In the genomic region with DNA sequence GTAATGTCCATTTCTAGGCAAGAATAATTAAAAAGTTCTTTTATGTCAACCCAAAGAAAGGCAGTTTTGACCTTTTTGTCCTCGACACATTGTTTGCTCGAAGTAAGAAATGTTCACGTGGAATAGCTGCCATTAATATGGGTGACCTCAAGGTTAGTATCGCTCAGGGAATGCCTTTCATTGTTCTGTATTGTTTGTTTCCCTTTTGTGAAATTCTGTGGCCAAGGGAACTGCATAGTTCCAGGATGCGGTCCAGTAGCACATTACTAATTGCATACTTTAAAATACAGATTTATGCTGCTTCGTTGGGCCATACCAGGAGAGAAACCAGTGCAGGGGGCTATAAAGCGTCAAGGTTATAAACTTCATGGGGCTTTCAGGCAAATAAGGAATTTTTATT, we compare ENCODE assay signal across 17 cellular contexts.
A peak's percentile ranks its signal among the peaks of the same experiment; 100 is the strongest.
DNase-seq lines count a peak whose midpoint lies in the region; ATAC-seq, FAIRE-seq and TF ChIP-seq lines count a peak whose summit lies in the region.
"Had no signal": no experiment of that assay in that cellular context is flagged by ENCODE, and none has a peak within 500 bp of the region (broad histone marks: within the 10 kb centered on the region; RNA-seq: fewer than 3 reads in every experiment).

No MANE protein-coding gene starts in this region.

- DNase-seq in Calu3, result peak; percentile 28
- DNase-seq in astrocyte (ENCODE audit: low read depth), result peak; percentile 89
- peak; percentile 65 for DNase-seq in glomerular visceral epithelial cell (ENCODE audit: extremely low spot score)
- no peak for DNase-seq in neural crest cell (ENCODE audit: low read depth, low spot score)
- no peak for DNase-seq in cortex of kidney (lab: John Stamatoyannopoulos, UW)
- DNase-seq: activated CD4-positive, alpha-beta T cell treated with anti-CD3 and anti-CD28 coated beads for 36 hours; caudate nucleus; foreskin keratinocyte; Kasumi-1; SW 1271 had no signal

- peak overlapping the region; percentile 20 for H3K4me2 ChIP-seq in astrocyte (ENCODE audit: low read length)

- H3K36me3 Mint-ChIP-seq in Calu3 (ENCODE audit: insufficient read depth, unreplicated experiment), result peaks cover 11% of the 10 kb centered on the region
- no peaks in the 10 kb centered on the region for H3K36me3 Mint-ChIP-seq in astrocyte (ENCODE audit: low read depth, unreplicated experiment)
- no peaks in the 10 kb centered on the region for H3K36me3 Mint-ChIP-seq in neural crest cell (ENCODE audit: low read depth)
- H3K36me3 Mint-ChIP-seq: CD14-positive monocyte had no signal

- FAIRE-seq in astrocyte (lab: Jason Lieb, UNC), result no peak

- peak overlapping the region; percentile 26 for H3K4me3 Mint-ChIP-seq in Calu3 (ENCODE audit: low read depth, unreplicated experiment)
- no peak overlapping the region for H3K4me3 Mint-ChIP-seq in astrocyte (ENCODE audit: unreplicated experiment)
- H3K4me3 Mint-ChIP-seq in neural crest cell, result no peak overlapping the region
- H3K4me3 Mint-ChIP-seq: activated CD4-positive, alpha-beta T cell treated with anti-CD3 and anti-CD28 coated beads for 36 hours; activated T-helper 1 cell treated with anti-CD3 and anti-CD28 coated beads, Interleukin-12 subunit alpha, Interleukin-12 subunit beta, Interleukin-2, Interleukin-4 antibody, amounts not matched to agents 30 ng/mL and 10 ng/mL and 1 ng/mL, durations not matched to agents 14 hours and 24 hours and 36 hours; CD14-positive monocyte; stimulated activated naive CD8-positive, alpha-beta T cell treated with anti-CD3 and anti-CD28 coated beads, Interleukin-15, Interleukin-2, amounts not matched to agents 100 ng/mL and 50 ng/mL, for 24 hours had no signal

- H3K4me3 ChIP-seq in astrocyte (ENCODE audit: insufficient read depth, low read depth, low read length), result no peak overlapping the region

- no peaks in the 10 kb centered on the region for H3K27me3 Mint-ChIP-seq in Calu3 (ENCODE audit: unreplicated experiment)
- peaks cover 2% of the 10 kb centered on the region for H3K27me3 Mint-ChIP-seq in astrocyte (ENCODE audit: low read depth, unreplicated experiment)
- peaks cover 2% of the 10 kb centered on the region for H3K27me3 Mint-ChIP-seq in neural crest cell (ENCODE audit: low read depth)
- H3K27me3 Mint-ChIP-seq: stimulated activated naive CD8-positive, alpha-beta T cell treated with anti-CD3 and anti-CD28 coated beads, Interleukin-15, Interleukin-2, amounts not matched to agents 100 ng/mL and 50 ng/mL, for 24 hours had no signal

- peak overlapping the region; percentile 61 for H3K27ac ChIP-seq in astrocyte (ENCODE audit: low read depth, low read length)
- H3K27ac ChIP-seq: foreskin keratinocyte had no signal

- ATAC-seq in HG03378 (IDR thresholded peaks at IDR 0.05; ENCODE audit: unreplicated experiment) (no peak), HG03432 (IDR thresholded peaks at IDR 0.05; ENCODE audit: unreplicated experiment) (no peak), GM18520 (IDR thresholded peaks at IDR 0.05; ENCODE audit: unreplicated experiment) (no peak)
- ATAC-seq: activated CD4-positive, alpha-beta T cell treated with anti-CD3 and anti-CD28 coated beads for 36 hours; foreskin keratinocyte; left colon had no signal

- H3K9me3 ChIP-seq in astrocyte (ENCODE audit: insufficient read depth, low read depth, low read length), result no peaks in the 10 kb centered on the region

- no peaks in the 10 kb centered on the region for H3K36me3 ChIP-seq in astrocyte (ENCODE audit: insufficient read depth, low read length)

- intact Hi-C loops in Calu3 (cut with micrococcal nuclease; ENCODE audit: unreplicated experiment), result loop anchor here (1.0 to 5.0 kb wide), 3 partner anchors 25 to 182 kb away; no protein-coding TSS in a partner anchor

- no TSS peak for BruUV-seq in Calu3 (replicated peaks; lab: Mats Ljungman, UMichigan)

- no peak overlapping the region for H2AFZ ChIP-seq in astrocyte (ENCODE audit: low read depth, low read length)

- no peaks in the 10 kb centered on the region for H3K79me2 ChIP-seq in astrocyte (ENCODE audit: insufficient read depth, low read length)

- peak overlapping the region; percentile 59 for H3K9ac ChIP-seq in astrocyte (ENCODE audit: low read length)

- TF ChIP-seq CTCF in Calu3 (IDR thresholded peaks at IDR 0.05; ENCODE audit: unreplicated experiment) (no peak), astrocyte (IDR thresholded peaks at IDR 0.05; ENCODE audit: insufficient read depth, low read depth, low read length) (no peak), neural crest cell (conservative IDR thresholded peaks at IDR 0.05) (no peak)

- peaks cover 11% of the 10 kb centered on the region for H3K4me1 ChIP-seq in astrocyte (ENCODE audit: insufficient read depth, low read length)
- H3K4me1 ChIP-seq: foreskin keratinocyte had no signal

- H3K27me3 ChIP-seq in astrocyte (ENCODE audit: insufficient read depth, low read length), result no peaks in the 10 kb centered on the region
- H3K27me3 ChIP-seq: foreskin keratinocyte had no signal

- peaks cover 40% of the 10 kb centered on the region for H3K4me1 Mint-ChIP-seq in Calu3 (ENCODE audit: low read depth, unreplicated experiment)
- H3K4me1 Mint-ChIP-seq in astrocyte (ENCODE audit: low read depth, unreplicated experiment), result no peaks in the 10 kb centered on the region
- H3K4me1 Mint-ChIP-seq in neural crest cell, result peaks cover 15% of the 10 kb centered on the region
- H3K4me1 Mint-ChIP-seq: activated CD4-positive, alpha-beta T cell treated with anti-CD3 and anti-CD28 coated beads for 36 hours; CD14-positive monocyte had no signal

- CTCF ChIA-PET in Calu3 (lab: Charles Lee), result interaction anchor here (1.3 to 1.4 kb wide), 2 partner anchors 9 to 11 kb away, joined by 4 to 5 read pairs; no protein-coding TSS in a partner anchor

- H4K20me1 ChIP-seq in astrocyte (ENCODE audit: insufficient read depth, low read length), result no peaks in the 10 kb centered on the region

- H3K9me3 Mint-ChIP-seq in Calu3 (ENCODE audit: low read depth, unreplicated experiment), result no peaks in the 10 kb centered on the region
- no peaks in the 10 kb centered on the region for H3K9me3 Mint-ChIP-seq in astrocyte (ENCODE audit: unreplicated experiment)
- H3K9me3 Mint-ChIP-seq in neural crest cell, result no peaks in the 10 kb centered on the region
- H3K9me3 Mint-ChIP-seq: activated T-helper 1 cell treated with anti-CD3 and anti-CD28 coated beads, Interleukin-12 subunit alpha, Interleukin-12 subunit beta, Interleukin-2, Interleukin-4 antibody, amounts not matched to agents 30 ng/mL and 10 ng/mL and 1 ng/mL, durations not matched to agents 14 hours and 24 hours and 36 hours; stimulated activated naive CD8-positive, alpha-beta T cell treated with anti-CD3 and anti-CD28 coated beads, Interleukin-15, Interleukin-2, amounts not matched to agents 100 ng/mL and 50 ng/mL, for 24 hours had no signal

- H3K27ac Mint-ChIP-seq in Calu3 (ENCODE audit: unreplicated experiment), result peak overlapping the region; percentile 96
- no peak overlapping the region for H3K27ac Mint-ChIP-seq in astrocyte (ENCODE audit: unreplicated experiment)
- peak overlapping the region; percentile 87 for H3K27ac Mint-ChIP-seq in neural crest cell (ENCODE audit: unreplicated experiment)
- H3K27ac Mint-ChIP-seq: activated CD4-positive, alpha-beta T cell treated with anti-CD3 and anti-CD28 coated beads for 36 hours; activated T-helper 1 cell treated with anti-CD3 and anti-CD28 coated beads, Interleukin-12 subunit alpha, Interleukin-12 subunit beta, Interleukin-2, Interleukin-4 antibody, amounts not matched to agents 30 ng/mL and 10 ng/mL and 1 ng/mL, durations not matched to agents 14 hours and 24 hours and 36 hours; stimulated activated naive CD8-positive, alpha-beta T cell treated with anti-CD3 and anti-CD28 coated beads, Interleukin-15, Interleukin-2, amounts not matched to agents 100 ng/mL and 50 ng/mL, for 24 hours had no signal

Comparison
In these comparisons a context has a peak if more than half of its experiments do, and no peak if none do; other contexts are left out.
1. DNase-seq: peak in Calu3 (single experiment), astrocyte (single experiment) and glomerular visceral epithelial cell (single experiment); none in neural crest cell (single experiment) and cortex of kidney (single experiment).